Comparison of ENCODE assay signal across 25 cellular contexts in genomic region chr5:57454896-57455295, GRCh38. TPM values are rescaled to one million over a fixed set of nuclear protein-coding genes. Genes with fewer than 3 reads are reported as not detected.
"Had no signal": no experiment of that assay in that cellular context is flagged by ENCODE, and none has a peak within 500 bp of the region (broad histone marks: within the 10 kb centered on the region; RNA-seq: fewer than 3 reads in every experiment).

No MANE protein-coding gene starts in this region.

- H3K4me3 ChIP-seq: MG63 had no signal

- H3K9me3 ChIP-seq: SK-N-SH had no signal

- H3K36me3 ChIP-seq: MG63 had no signal

- H3K27ac ChIP-seq: RWPE1 had no signal

- DNase-seq: IMR-90; Karpas-422; KG1; MG63; NCI-H1092; NCI-H1105 treated with DMSO at 0.1 percent for 48 hours; NCI-H1417 treated with DMSO at 0.1 percent for 48 hours; NCI-H146; NCI-H1694 treated with DMSO at 0.1 percent for 48 hours; NCI-H1930; NCI-H2081; NCI-H2107; NCI-H2171 treated with DMSO at 0.1 percent for 48 hours; NCI-H524; NCI-H526 treated with DMSO at 0.1 percent for 48 hours; NCI-H748 treated with DMSO at 0.1 percent for 48 hours; NK-92 treated with Interleukin-12 subunit alpha and Interleukin-12 subunit beta, amount 100 ng/mL, for 24 hours; PC-3; SHP77; SK-N-SH; SW 1271 had no signal

- H3K9me2 ChIP-seq: SK-N-SH had no signal

- H3K27me3 ChIP-seq: MG63 had no signal

- H3K9ac ChIP-seq: SK-N-SH had no signal

- H3K4me2 ChIP-seq: SK-N-SH had no signal

RNA-seq across cellular contexts. Expression of gene ACTBL2, which starts 27.7 kb away (rescaled TPM):
- total RNA-seq: HepG2, NCI-H460, OCI-LY7 had no signal
- polyA plus RNA-seq: HepG2 had no signal
